In genomic region chr5:114360362-114360761, GRCh38 we compare ENCODE assay signal across 12 cellular contexts. TPM values are rescaled to one million over a fixed set of nuclear protein-coding genes. Genes with fewer than 3 reads are reported as not detected.
DNase-seq lines count a peak whose midpoint lies in the region; ATAC-seq and TF ChIP-seq lines count a peak whose summit lies in the region.
"Had no signal": no experiment of that assay in that cellular context is flagged by ENCODE, and none has a peak within 500 bp of the region (broad histone marks: within the 10 kb centered on the region; RNA-seq: fewer than 3 reads in every experiment).

No MANE protein-coding gene starts in this region.

- H3K18ac ChIP-seq in neuronal stem cell (ENCODE audit: low read length), result no peak overlapping the region

- no peak overlapping the region for H2BK5ac ChIP-seq in neuronal stem cell (ENCODE audit: low read length)

- H3K9me3 Mint-ChIP-seq in endothelial cell (ENCODE audit: unreplicated experiment), result no peaks in the 10 kb centered on the region
- H3K9me3 Mint-ChIP-seq in activated T-cell treated with anti-CD3 and anti-CD28 coated beads, Interleukin-2, amount 50 U/mL, for 24 hours, result peaks cover 7% of the 10 kb centered on the region
- H3K9me3 Mint-ChIP-seq: activated naive CD8-positive, alpha-beta T cell treated with anti-CD3 and anti-CD28 coated beads for 36 hours; T-helper 1 cell treated with Interleukin-12 subunit alpha and Interleukin-12 subunit beta and Interleukin-4 antibody, amounts not matched to agents 30 μg/mL and 1 μg/mL, for 36 hours had no signal

- H3K4me1 Mint-ChIP-seq in endothelial cell (ENCODE audit: unreplicated experiment), result peaks cover 13% of the 10 kb centered on the region
- H3K4me1 Mint-ChIP-seq in activated T-cell treated with anti-CD3 and anti-CD28 coated beads, Interleukin-2, amount 50 U/mL, for 24 hours (ENCODE audit: low read depth), result peaks cover 5% of the 10 kb centered on the region
- H3K4me1 Mint-ChIP-seq: CD14-positive monocyte had no signal

- H3K79me1 ChIP-seq in neuronal stem cell (ENCODE audit: low read depth, low read length), result peaks cover 3% of the 10 kb centered on the region

- no peak overlapping the region for H3K27ac ChIP-seq in neuronal stem cell (replicated peaks; ENCODE audit: low read length)
- no peak overlapping the region for H3K27ac ChIP-seq in thyroid gland
- H3K27ac ChIP-seq: neutrophil had no signal

- no peak overlapping the region for H4K91ac ChIP-seq in neuronal stem cell (ENCODE audit: low read depth, low read length, poor library complexity)

- H3K36me3 ChIP-seq in neuronal stem cell (replicated peaks in 1 of 2; ENCODE audit: control insufficient read depth in 2 of 2, insufficient read depth in 2 of 2, low read length in 2 of 2) (no peaks in the 10 kb centered on the region), thyroid gland (no peaks in the 10 kb centered on the region)
- H3K36me3 ChIP-seq: neutrophil had no signal

- H3K4me1 ChIP-seq in neuronal stem cell (ENCODE audit: control insufficient read depth in 2 of 2, insufficient read depth in 1 of 2, low read depth in 1 of 2, low read length in 2 of 2), result peaks cover 3% of the 10 kb centered on the region in 2 donors
- H3K4me1 ChIP-seq in thyroid gland, result peaks cover 16 to 29% of the 10 kb centered on the region in 2 donors

- H3K36me3 Mint-ChIP-seq in endothelial cell (ENCODE audit: low read depth, unreplicated experiment), result no peaks in the 10 kb centered on the region
- H3K36me3 Mint-ChIP-seq in activated T-cell treated with anti-CD3 and anti-CD28 coated beads, Interleukin-2, amount 50 U/mL, for 24 hours (ENCODE audit: low read depth), result no peaks in the 10 kb centered on the region
- H3K36me3 Mint-ChIP-seq: activated naive CD8-positive, alpha-beta T cell treated with anti-CD3 and anti-CD28 coated beads for 36 hours had no signal

- H3K27me3 Mint-ChIP-seq in endothelial cell (ENCODE audit: unreplicated experiment), result peaks cover 5% of the 10 kb centered on the region
- peaks cover 64% of the 10 kb centered on the region for H3K27me3 Mint-ChIP-seq in activated T-cell treated with anti-CD3 and anti-CD28 coated beads, Interleukin-2, amount 50 U/mL, for 24 hours

- no peak overlapping the region for H3K23ac ChIP-seq in neuronal stem cell (ENCODE audit: low read depth, low read length, poor library complexity)

- H3K27me3 ChIP-seq in neuronal stem cell (ENCODE audit: control insufficient read depth in 3 of 3, insufficient read depth in 3 of 3, low read depth in 1 of 3, low read length in 3 of 3) (peaks cover 0 to 58% (median 12%) of the 10 kb centered on the region in 3 experiments), thyroid gland (peaks cover 20% of the 10 kb centered on the region)

- DNase-seq in COR-L47 (lab: John Stamatoyannopoulos, UW) (peak; percentile 14), endothelial cell (ENCODE audit: low spot score) (no peak), neuronal stem cell (ENCODE audit: low spot score) (no peak), NCI-H345 treated with DMSO at 0.1 percent for 48 hours (lab: John Stamatoyannopoulos, UW; ENCODE audit: unreplicated experiment) (no peak), thyroid gland (no peak)
- DNase-seq in Jurkat, Clone E6-1 (ENCODE audit: low read depth, low spot score), result no peak
- no peak for DNase-seq in activated T-cell treated with anti-CD3 and anti-CD28 coated beads, Interleukin-2, amount 50 U/mL, for 24 hours

- no peak overlapping the region for H3K9ac ChIP-seq in neuronal stem cell (ENCODE audit: low read depth, low read length, poor library complexity)

- H3K4me3 Mint-ChIP-seq in endothelial cell (ENCODE audit: unreplicated experiment), result peak overlapping the region; percentile 90
- H3K4me3 Mint-ChIP-seq in activated T-cell treated with anti-CD3 and anti-CD28 coated beads, Interleukin-2, amount 50 U/mL, for 24 hours, result no peak overlapping the region
- H3K4me3 Mint-ChIP-seq: activated naive CD8-positive, alpha-beta T cell treated with anti-CD3 and anti-CD28 coated beads for 36 hours; T-helper 1 cell treated with Interleukin-12 subunit alpha and Interleukin-12 subunit beta and Interleukin-4 antibody, amounts not matched to agents 30 μg/mL and 1 μg/mL, for 36 hours had no signal

- H3K9me3 ChIP-seq in neuronal stem cell (replicated peaks in 1 of 2; ENCODE audit: control insufficient read depth in 2 of 2, insufficient read depth in 1 of 2, low read depth in 1 of 2, low read length in 2 of 2) (no peaks in the 10 kb centered on the region), thyroid gland (no peaks in the 10 kb centered on the region)
- H3K9me3 ChIP-seq: neutrophil had no signal

- peak overlapping the region; percentile 99 for H2AFZ ChIP-seq in neuronal stem cell (ENCODE audit: low read length)

- no peak overlapping the region for H2BK15ac ChIP-seq in neuronal stem cell (ENCODE audit: low read length)

- WGBS in neuronal stem cell (ENCODE audit: extremely low coverage in 2 of 2, insufficient read length in 2 of 2, insufficient replicate concordance in 1 of 2), 2 donors, result no CpG with 5 or more reads among the region's 5 CpGs
- 8 to 11% methylated on average over 5 of the region's 5 CpGs for WGBS in thyroid gland, 2 donors

- H3K14ac ChIP-seq in neuronal stem cell (ENCODE audit: low read length), result no peak overlapping the region

- TF ChIP-seq CTCF in endothelial cell (IDR thresholded peaks at IDR 0.05; ENCODE audit: unreplicated experiment), result no peak
- TF ChIP-seq CTCF in thyroid gland (IDR thresholded peaks at IDR 0.05), result no peak

- H3K4ac ChIP-seq in neuronal stem cell (ENCODE audit: low read length), result no peak overlapping the region

- no peak overlapping the region for H2BK12ac ChIP-seq in neuronal stem cell (ENCODE audit: low read length)

- ATAC-seq in GM21367 (IDR thresholded peaks at IDR 0.05; ENCODE audit: unreplicated experiment), result no peak

- no peak overlapping the region for H2BK120ac ChIP-seq in neuronal stem cell (ENCODE audit: low read depth, low read length)

- intact Hi-C loops in thyroid gland (cut with DNase I), result no loop called here

- no peak overlapping the region for H3K27ac Mint-ChIP-seq in endothelial cell (ENCODE audit: unreplicated experiment)
- H3K27ac Mint-ChIP-seq in activated T-cell treated with anti-CD3 and anti-CD28 coated beads, Interleukin-2, amount 50 U/mL, for 24 hours, result no peak overlapping the region
- H3K27ac Mint-ChIP-seq: activated naive CD8-positive, alpha-beta T cell treated with anti-CD3 and anti-CD28 coated beads for 36 hours; CD14-positive monocyte; T-helper 1 cell treated with Interleukin-12 subunit alpha and Interleukin-12 subunit beta and Interleukin-4 antibody, amounts not matched to agents 30 μg/mL and 1 μg/mL, for 36 hours had no signal

- no peak overlapping the region for H4K8ac ChIP-seq in neuronal stem cell (ENCODE audit: low read depth, low read length)

- H2AK5ac ChIP-seq in neuronal stem cell (ENCODE audit: low read depth, low read length), result no peak overlapping the region

- no peak for TF ChIP-seq POLR2A in thyroid gland (IDR thresholded peaks at IDR 0.05)

- H3K4me2 ChIP-seq in neuronal stem cell (ENCODE audit: insufficient read depth, low read length, poor library complexity, severe bottlenecking), result peak overlapping the region; percentile 97

- peak overlapping the region; percentile 80 for H3K4me3 ChIP-seq in Jurkat, Clone E6-1 (ENCODE audit: low read length)
- peak overlapping the region; percentile 70 to 79 for H3K4me3 ChIP-seq in neuronal stem cell (ENCODE audit: low read length in 2 of 2)
- H3K4me3 ChIP-seq in thyroid gland (replicated peaks in 1 of 3), result no peak overlapping the region

RNA-seq across cellular contexts. Expression of gene KCNN2, which starts 1.5 kb away (rescaled TPM):
- 2.3 TPM for polyA plus RNA-seq in Jurkat, Clone E6-1 (2012; ENCODE audit: insufficient read depth, insufficient read length)
- total RNA-seq in endothelial cell (ENCODE audit: unreplicated experiment), result 2.4 TPM
- polyA plus RNA-seq in neuronal stem cell (2013, experiment 1 of 2), result 2.1 TPM
- 2.2 TPM for polyA plus RNA-seq in neuronal stem cell (2013, experiment 2 of 2)
- under 1 TPM in 2 of 4 donors, not detected in 2; 0.27 to 0.34 TPM for total RNA-seq in thyroid gland
- total RNA-seq: activated naive CD8-positive, alpha-beta T cell treated with anti-CD3 and anti-CD28 coated beads for 36 hours had no signal
- polyA plus RNA-seq: CD14-positive monocyte had no signal

Comparison
In these comparisons a context has a peak if more than half of its experiments do, and no peak if none do; other contexts are left out.
1. H3K4me3 ChIP-seq: peak in Jurkat, Clone E6-1 (single experiment) and neuronal stem cell (2 of 2); none in thyroid gland (0 of 3).